8 cellular contexts compared by ENCODE assay signal in genomic region chr7:151017953-151018420, GRCh38. TPM values are rescaled to one million over a fixed set of nuclear protein-coding genes. Genes with fewer than 3 reads are reported as not detected.
DNase-seq lines count a peak whose midpoint lies in the region; ATAC-seq and TF ChIP-seq lines count a peak whose summit lies in the region.

No MANE protein-coding gene starts in this region.

- intact Hi-C loops in activated CD4-positive, alpha-beta T cell treated with anti-CD3 and anti-CD28 coated beads for 36 hours (cut with DNase I, micrococcal nuclease) = loop anchor here (1.0 to 2.0 kb wide), 5 partner anchors 10 to 69 kb away; partner anchors contain the start of genes ABCB8 (in 1 of the 2), AGAP3 (in 1 of the 2) and SLC4A2 (in 1 of the 2)

- H3K9me3 Mint-ChIP-seq in activated CD4-positive, alpha-beta T cell treated with anti-CD3 and anti-CD28 coated beads for 36 hours (ENCODE audit: low read depth) = no peaks in the 10 kb centered on the region
- H3K9me3 Mint-ChIP-seq in chondrocyte (ENCODE audit: low read depth) = no peaks in the 10 kb centered on the region

- H3K4me1 Mint-ChIP-seq in activated CD4-positive, alpha-beta T cell treated with anti-CD3 and anti-CD28 coated beads for 36 hours = peaks cover 47% of the 10 kb centered on the region
- peaks cover 22% of the 10 kb centered on the region for H3K4me1 Mint-ChIP-seq in chondrocyte (ENCODE audit: low read depth)

- TF ChIP-seq RAD21 in liver (IDR thresholded peaks at IDR 0.05) = peak; percentile 57 to 76

- H3K36me3 ChIP-seq in liver (ENCODE audit: control insufficient read depth in 4 of 4, insufficient read depth in 3 of 4, low read depth in 1 of 4, low read length in 3 of 4) = no peaks in the 10 kb centered on the region

- no peak overlapping the region for H3K4me3 ChIP-seq in liver (ENCODE audit: low read depth in 1 of 3, low read length in 3 of 3)

- WGBS in liver = 7% methylated on average over 34 of the region's 34 CpGs

- peaks cover 6 to 23% (median 12%) of the 10 kb centered on the region in 4 donors for H3K4me1 ChIP-seq in liver (ENCODE audit: control insufficient read depth in 4 of 4, insufficient read depth in 4 of 4, low read length in 3 of 4)

- ATAC-seq in GM21515 (IDR thresholded peaks at IDR 0.05; ENCODE audit: unreplicated experiment) = peak; percentile 62
- ATAC-seq in activated CD4-positive, alpha-beta T cell treated with anti-CD3 and anti-CD28 coated beads for 36 hours = peak; percentile 59
- ATAC-seq in GM21381 (IDR thresholded peaks at IDR 0.05; ENCODE audit: unreplicated experiment) = no peak

- CTCF ChIA-PET in activated CD4-positive, alpha-beta T cell treated with anti-CD3 and anti-CD28 coated beads for 36 hours (lab: Charles Lee) = interaction anchor here (0.6 to 4.7 kb wide), 27 partner anchors 10 to 165 kb away, joined by 3 to 43 read pairs (median 4); partner anchors contain the start of gene ABCB8

- peak; percentile 59 for DNase-seq in COLO668 (lab: John Stamatoyannopoulos, UW; ENCODE audit: unreplicated experiment)
- DNase-seq in NCI-H1048 (lab: John Stamatoyannopoulos, UW) = peak; percentile 27
- peak; percentile 90 for DNase-seq in activated CD4-positive, alpha-beta T cell treated with anti-CD3 and anti-CD28 coated beads for 36 hours
- DNase-seq in chondrocyte (ENCODE audit: low spot score) = no peak
- peak; percentile 63 to 80 (median 64) for DNase-seq in stimulated activated CD4-positive, alpha-beta T cell treated with anti-CD3 and anti-CD28 coated beads, TNF-alpha, amount 100 ng/mL, for 48 hours (ENCODE audit: low read depth in 3 of 3)

- H3K9ac ChIP-seq in liver (ENCODE audit: low read depth in 1 of 2, low read length in 2 of 2) = no peak overlapping the region

- POLR2A ChIA-PET in activated CD4-positive, alpha-beta T cell treated with anti-CD3 and anti-CD28 coated beads for 36 hours (lab: Charles Lee) = interaction anchor here (0.7 to 1.3 kb wide), 3 partner anchors 10 to 49 kb away, joined by 3 to 6 read pairs (median 3); partner anchors contain the start of gene ABCB8

- H3K27me3 ChIP-seq in liver (ENCODE audit: control insufficient read depth in 4 of 4, insufficient read depth in 4 of 4, low read length in 3 of 4) = peaks cover 0 to 2% (median 0%) of the 10 kb centered on the region in 4 donors

- peaks cover 9% of the 10 kb centered on the region for H3K36me3 Mint-ChIP-seq in activated CD4-positive, alpha-beta T cell treated with anti-CD3 and anti-CD28 coated beads for 36 hours (ENCODE audit: low read depth)
- H3K36me3 Mint-ChIP-seq in chondrocyte (ENCODE audit: low read depth) = no peaks in the 10 kb centered on the region

- peak overlapping the region; percentile 80 for H3K27ac Mint-ChIP-seq in activated CD4-positive, alpha-beta T cell treated with anti-CD3 and anti-CD28 coated beads for 36 hours
- H3K27ac Mint-ChIP-seq in chondrocyte (ENCODE audit: unreplicated experiment) = no peak overlapping the region

- H3K9me3 ChIP-seq in liver (ENCODE audit: control insufficient read depth in 4 of 4, low read length in 3 of 4) = no peaks in the 10 kb centered on the region

- H3K27ac ChIP-seq in liver (ENCODE audit: low read depth in 1 of 2, low read length in 2 of 2) = no peak overlapping the region

- H3K4me3 Mint-ChIP-seq in activated CD4-positive, alpha-beta T cell treated with anti-CD3 and anti-CD28 coated beads for 36 hours = peak overlapping the region; percentile 66
- H3K4me3 Mint-ChIP-seq in chondrocyte (ENCODE audit: unreplicated experiment) = peak overlapping the region; percentile 60

- H3K27me3 Mint-ChIP-seq in activated CD4-positive, alpha-beta T cell treated with anti-CD3 and anti-CD28 coated beads for 36 hours = peaks cover 9% of the 10 kb centered on the region
- peaks cover 22% of the 10 kb centered on the region for H3K27me3 Mint-ChIP-seq in chondrocyte (ENCODE audit: low read depth)

- peak; percentile 99 for TF ChIP-seq CTCF in chondrocyte (IDR thresholded peaks at IDR 0.05)
- peak; percentile 71 for TF ChIP-seq CTCF in liver (IDR thresholded peaks at IDR 0.05; ENCODE audit: low read depth, low read length, missing input control)

TF ChIP-seq in liver, 16 proteins besides CTCF, POLR2A, EP300 and RAD21:
- TF ChIP-seq JUND (IDR thresholded peaks at IDR 0.05) = no peak
- TF ChIP-seq FOXA1 (IDR thresholded peaks at IDR 0.05) = no peak
- no peak for TF ChIP-seq EGR1 (IDR thresholded peaks at IDR 0.05; ENCODE audit: low read depth in 2 of 2)

RNA-seq across cellular contexts. Expression of gene ATG9B, which starts 6.3 kb away (rescaled TPM):
- 10 to 100 TPM in 1 of 2 experiments, 1 to 10 TPM in 1; 6.9 to 10.0 TPM for total RNA-seq in activated CD4-positive, alpha-beta T cell treated with anti-CD3 and anti-CD28 coated beads for 36 hours
- total RNA-seq in chondrocyte (1.5 to 1.6 TPM in 2 of 3 replicates, not detected in the other), liver (not detected)
- under 1 TPM in 1 of 2 donors, not detected in 1; 0.61 TPM for polyA plus RNA-seq in liver

RNA-seq across cellular contexts. Expression of gene ABCB8, which starts 10.3 kb away (rescaled TPM):
- 10 to 100 TPM; 41.9 to 44.5 TPM for total RNA-seq in activated CD4-positive, alpha-beta T cell treated with anti-CD3 and anti-CD28 coated beads for 36 hours
- total RNA-seq in chondrocyte (30.2 to 45.7 TPM (median 32.1 TPM) in 3 replicates), liver (10 to 100 TPM; 12.4 to 28.3 TPM)
- polyA plus RNA-seq in liver = 10 to 100 TPM; 16.7 to 30.2 TPM

RNA-seq across cellular contexts. Expression of gene NOS3, which starts 27.2 kb away (rescaled TPM):
- 10 to 100 TPM in 1 of 2 experiments, 1 to 10 TPM in 1; 9.3 to 11.1 TPM for total RNA-seq in activated CD4-positive, alpha-beta T cell treated with anti-CD3 and anti-CD28 coated beads for 36 hours
- total RNA-seq in chondrocyte (not detected in 3 replicates), liver (1 to 10 TPM; 5.4 to 6.1 TPM)
- polyA plus RNA-seq in liver = 1 to 10 TPM; 1.6 to 4.9 TPM

RNA-seq across cellular contexts. Expression of gene ASIC3, which starts 30.3 kb away (rescaled TPM):
- 1 to 10 TPM; 5.5 to 6.7 TPM for total RNA-seq in activated CD4-positive, alpha-beta T cell treated with anti-CD3 and anti-CD28 coated beads for 36 hours
- total RNA-seq in chondrocyte = 2.2 to 4.9 TPM (median 2.4 TPM) in 3 replicates
- 1 to 10 TPM in 1 of 2 donors, under 1 TPM in 1; 0.05 to 1.0 TPM for total RNA-seq in liver
- polyA plus RNA-seq in liver = under 1 TPM; 0.22 to 0.55 TPM

RNA-seq across cellular contexts. Expression of gene CDK5, which starts 39.7 kb away (rescaled TPM):
- 10 to 100 TPM; 12.5 to 16.7 TPM for total RNA-seq in activated CD4-positive, alpha-beta T cell treated with anti-CD3 and anti-CD28 coated beads for 36 hours
- total RNA-seq in chondrocyte (23.9 to 25.4 TPM (median 24.0 TPM) in 3 replicates), liver (1 to 10 TPM; 4.0 to 8.8 TPM)
- 1 to 10 TPM; 6.0 to 9.0 TPM for polyA plus RNA-seq in liver
